ENCODE assay signal across 18 cellular contexts in genomic region chr2:33005057-33005456, GRCh38. TPM values are rescaled to one million over a fixed set of nuclear protein-coding genes. Genes with fewer than 3 reads are reported as not detected.
DNase-seq lines count a peak whose midpoint lies in the region; ATAC-seq, FAIRE-seq and TF ChIP-seq lines count a peak whose summit lies in the region.
"Had no signal": no experiment of that assay in that cellular context is flagged by ENCODE, and none has a peak within 500 bp of the region (broad histone marks: within the 10 kb centered on the region; RNA-seq: fewer than 3 reads in every experiment).

No MANE protein-coding gene starts in this region.

- no peak overlapping the region for H3K9ac ChIP-seq in IMR-90 (ENCODE audit: low read depth, low read length)
- H3K9ac ChIP-seq: BLaER1 had no signal

- H3K27ac ChIP-seq in heart right ventricle = no peak overlapping the region
- H3K27ac ChIP-seq in IMR-90 (ENCODE audit: insufficient read depth, low read length) = no peak overlapping the region
- H3K27ac ChIP-seq in pancreas = no peak overlapping the region
- H3K27ac ChIP-seq: 22Rv1, BLaER1 had no signal

- H4K20me1 ChIP-seq in IMR-90 (ENCODE audit: insufficient read depth, low read length) = peaks cover 7% of the 10 kb centered on the region; the same call in 1 of the 2 replicates
- H4K20me1 ChIP-seq: BLaER1 had no signal

- peaks cover 0 to 23% (median 9%) of the 10 kb centered on the region in 9 donors for H3K4me1 ChIP-seq in heart right ventricle
- peaks cover 21% of the 10 kb centered on the region for H3K4me1 ChIP-seq in IMR-90 (ENCODE audit: control insufficient read depth, insufficient read depth, low read length)
- H3K4me1 ChIP-seq in pancreas = peaks cover 0 to 5% (median 0%) of the 10 kb centered on the region in 3 donors
- H3K4me1 ChIP-seq: BLaER1 had no signal

- TF ChIP-seq CTCF in heart right ventricle (IDR thresholded peaks at IDR 0.05) (no peak), IMR-90 (conservative IDR thresholded peaks at IDR 0.05; ENCODE audit: low read depth, low read length) (no peak), pancreas (IDR thresholded peaks at IDR 0.05) (no peak), GM10266 (IDR thresholded peaks at IDR 0.05; ENCODE audit: control insufficient read depth, insufficient read depth, low read depth, missing control alignments) (no peak)

- POLR2A ChIA-PET in IMR-90 (lab: Charles Lee; ENCODE audit: unreplicated experiment) = no interaction called here

- no peak overlapping the region for H3K56ac ChIP-seq in IMR-90 (ENCODE audit: extremely low read depth, insufficient read depth, low read length)

- in situ Hi-C loops in IMR-90 (cut with MboI; ENCODE audit: low sequenced_read_pairs) = no loop called here

- CTCF ChIA-PET in IMR-90 (lab: Yijun Ruan, JAX) = interaction anchor here (0.6 kb wide), 2 partner anchors 41 to 132 kb away, joined by 5 read pairs; no protein-coding TSS in a partner anchor

- TF ChIP-seq POLR2A in IMR-90 (IDR thresholded peaks at IDR 0.05; ENCODE audit: low read depth, low read length) (no peak), GM12892 (IDR thresholded peaks at IDR 0.05; ENCODE audit: low read depth, low read length) (no peak)

- no peak overlapping the region for H2AFZ ChIP-seq in IMR-90 (replicated peaks; ENCODE audit: low read length, poor library complexity)

- no peak overlapping the region for H4K5ac ChIP-seq in IMR-90 (ENCODE audit: low read depth, low read length)

- H3K4me3 ChIP-seq in heart right ventricle (no peak overlapping the region), IMR-90 (ENCODE audit: insufficient read depth, low read depth, low read length) (no peak overlapping the region), pancreas (no peak overlapping the region)
- H3K4me3 ChIP-seq: BLaER1, GM12878 had no signal

- H2AK9ac ChIP-seq in IMR-90 (replicated peaks; ENCODE audit: low read depth, low read length, poor library complexity) = no peak overlapping the region

- no peaks in the 10 kb centered on the region for H3K36me3 ChIP-seq in heart right ventricle
- 0 out of 2 replicates have a peak, but pooled peaks cover 2% of the 10 kb centered on the region for H3K36me3 ChIP-seq in IMR-90 (ENCODE audit: control insufficient read depth, insufficient read depth, low read length)
- no peaks in the 10 kb centered on the region for H3K36me3 ChIP-seq in pancreas
- H3K36me3 ChIP-seq: BLaER1 had no signal

- no peak overlapping the region for H2BK5ac ChIP-seq in IMR-90 (ENCODE audit: low read depth, low read length, poor library complexity, severe bottlenecking)

- H3K4ac ChIP-seq in IMR-90 (ENCODE audit: low read depth, low read length) = no peak overlapping the region; the same call in 1 of the 2 replicates

- no peak overlapping the region for H3K23ac ChIP-seq in IMR-90 (ENCODE audit: low read depth, low read length)

- no peak overlapping the region for H3K14ac ChIP-seq in IMR-90 (replicated peaks; ENCODE audit: low read depth, low read length)

- H2BK120ac ChIP-seq in IMR-90 (ENCODE audit: low read depth, low read length) = no peak overlapping the region; the same call in 1 of the 2 replicates

- H3K9me3 ChIP-seq in heart right ventricle = no peaks in the 10 kb centered on the region
- H3K9me3 ChIP-seq in IMR-90 (ENCODE audit: control insufficient read depth, insufficient read depth, low read length) = no peaks in the 10 kb centered on the region
- no peaks in the 10 kb centered on the region for H3K9me3 ChIP-seq in pancreas
- H3K9me3 ChIP-seq: BLaER1 had no signal

- DNase-seq in Right ventricle myocardium superior (no peak), heart right ventricle (no peak), IMR-90 (no peak), left lobe of liver (ENCODE audit: low spot score) (peak; percentile 69), pancreas (no peak), GM12892 (ENCODE audit: insufficient read length) (no peak), GM10266 (ENCODE audit: extremely low spot score) (no peak)
- DNase-seq: CD4-positive, alpha-beta memory T cell; DMS153; DMS79 treated with DMSO at 0.1 percent for 48 hours; GF-D8; H9 had no signal

- WGBS in heart right ventricle, 2 donors = 77 to 82% methylated on average over 2 of the region's 2 CpGs
- WGBS in IMR-90 (ENCODE audit: extremely low coverage in 2 of 2, insufficient read length in 1 of 2), 2 experiments = no CpG with 5 or more reads among the region's 2 CpGs
- 73 to 91% methylated on average over 2 of the region's 2 CpGs for WGBS in pancreas, 2 donors

- intact Hi-C loops in Right ventricle myocardium superior (cut with DNase I) = no loop called here
- intact Hi-C loops in heart right ventricle (cut with DNase I) = loop anchor here in 1 of 10 donors (5.0 kb wide), 1 partner anchor 58 kb away; the partner anchor contains the start of gene LTBP1
- intact Hi-C loops in IMR-90 (cut with micrococcal nuclease) = loop anchor here (5.0 kb wide), 1 partner anchor 33 kb away; no protein-coding TSS in a partner anchor
- intact Hi-C loops in pancreas (cut with DNase I) = no loop called here

- H4K8ac ChIP-seq in IMR-90 (ENCODE audit: low read depth in 2 of 2, low read length in 2 of 2) = no peak overlapping the region

- H3K79me1 ChIP-seq in IMR-90 (ENCODE audit: low read depth in 1 of 2, low read length in 2 of 2) = peaks cover 57 to 74% of the 10 kb centered on the region in 2 experiments

- no peak overlapping the region for H3K18ac ChIP-seq in IMR-90 (ENCODE audit: low read depth, low read length)

- dilution Hi-C loops in IMR-90 (cut with HindIII; ENCODE audit: low sequenced_read_pairs, unreplicated experiment) = no loop called here

- no peak overlapping the region for H3K4me2 ChIP-seq in IMR-90 (ENCODE audit: low read depth, low read length)
- H3K4me2 ChIP-seq: BLaER1 had no signal

- TF ChIP-seq RAD21 in IMR-90 (IDR thresholded peaks at IDR 0.05; ENCODE audit: low read length) = no peak

- H3K9me1 ChIP-seq in IMR-90 (ENCODE audit: insufficient read depth, low read length) = peaks cover 29% of the 10 kb centered on the region

- no peak overlapping the region for H4K91ac ChIP-seq in IMR-90 (ENCODE audit: insufficient read depth, low read depth, low read length)

- ATAC-seq in Right ventricle myocardium superior (ENCODE audit: poor library complexity) (peak; percentile 51), heart right ventricle (no peak), IMR-90 (ENCODE audit: low read depth) (no peak), left lobe of liver (peak; percentile 75), pancreas (peak in 3 of 4 donors; percentile 14 to 44 (median 16))
- ATAC-seq: GM12878 had no signal

- H2BK20ac ChIP-seq in IMR-90 (ENCODE audit: low read depth, low read length) = no peak overlapping the region

- no peaks in the 10 kb centered on the region for H3K27me3 ChIP-seq in heart right ventricle
- H3K27me3 ChIP-seq in IMR-90 (ENCODE audit: control insufficient read depth, insufficient read depth, low read length) = no peaks in the 10 kb centered on the region
- no peaks in the 10 kb centered on the region for H3K27me3 ChIP-seq in pancreas
- H3K27me3 ChIP-seq: BLaER1 had no signal

- H2AK5ac ChIP-seq in IMR-90 (ENCODE audit: low read depth, low read length) = peak overlapping the region; percentile 36; the same call in 1 of the 2 replicates

- no TSS peak for BruUV-seq in IMR-90 (replicated peaks; lab: Mats Ljungman, UMichigan)

- H2BK15ac ChIP-seq in IMR-90 (ENCODE audit: low read depth, low read length) = no peak overlapping the region

- FAIRE-seq in pancreas (lab: Jason Lieb, UNC) = no peak
- no peak for FAIRE-seq in GM12892 (lab: Jason Lieb, UNC)
- FAIRE-seq: GM12878, GM19239, H1, HTR-8/SVneo had no signal

TF ChIP-seq in IMR-90, 13 proteins besides CTCF, POLR2A, EP300 and RAD21:
- TF ChIP-seq NFE2L2 (IDR thresholded peaks at IDR 0.05; ENCODE audit: low read depth, low read length) = no peak
- TF ChIP-seq USF2 (IDR thresholded peaks at IDR 0.05; ENCODE audit: low read depth, low read length) = no peak
- TF ChIP-seq FOS (IDR thresholded peaks at IDR 0.05; ENCODE audit: low read depth, low read length) = no peak
- no peak for TF ChIP-seq MXI1 (IDR thresholded peaks at IDR 0.05; ENCODE audit: borderline replicate concordance, low read depth, low read length)
- no peak for TF ChIP-seq CHD1 (IDR thresholded peaks at IDR 0.05; ENCODE audit: low read depth, low read length)

RNA-seq across cellular contexts. Expression of gene LTBP1, which starts 58.3 kb away (rescaled TPM):
- total RNA-seq in Right ventricle myocardium superior (79.9 TPM), heart right ventricle (100 to 1,000 TPM in 3 of 10 donors, 10 to 100 TPM in 7; 72.4 to 164 (median 90.3) TPM), IMR-90 (2012; rRNA removed) (297 and 326 TPM in 2 replicates), left lobe of liver (5.8 TPM), pancreas (10 to 100 TPM in 1 of 6 donors, 1 to 10 TPM in 4, under 1 TPM in 1; 0.83 to 21.2 (median 4.1) TPM)
- polyA plus RNA-seq in heart right ventricle (10 to 100 TPM; 22.4 to 34.6 TPM), IMR-90 (2012; rRNA removed) (211 and 235 TPM in 2 replicates), pancreas (1 to 10 TPM; 1.7 to 2.8 TPM)
- 117 and 133 TPM in 2 replicates for polyA plus RNA-seq in IMR-90 (2012; cell fraction: cytosol; rRNA removed)
- polyA plus RNA-seq in IMR-90 (2012; cell fraction: nucleus; rRNA removed; ENCODE audit: low replicate concordance) = 75.2 and 176 TPM in 2 replicates
- polyA plus RNA-seq in GM12892 (2012; ENCODE audit: missing spikeins) = 0.34 TPM
- polyA plus RNA-seq: CD4-positive, alpha-beta memory T cell had no signal

Comparison
In these comparisons a context has a peak if more than half of its experiments do, and no peak if none do; other contexts are left out.
1. ATAC-seq: peak in Right ventricle myocardium superior (single experiment), left lobe of liver (single experiment) and pancreas (3 of 4); none in heart right ventricle (0 of 8) and IMR-90 (single experiment).